ENCODE assay signal across 11 cellular contexts in genomic region chr18:80202264-80202998, GRCh38. TPM values are rescaled to one million over a fixed set of nuclear protein-coding genes. Genes with fewer than 3 reads are reported as not detected.
DNase-seq lines count a peak whose midpoint lies in the region; ATAC-seq, FAIRE-seq and TF ChIP-seq lines count a peak whose summit lies in the region.
"Had no signal": no experiment of that assay in that cellular context is flagged by ENCODE, and none has a peak within 500 bp of the region (broad histone marks: within the 10 kb centered on the region; RNA-seq: fewer than 3 reads in every experiment).

No MANE protein-coding gene starts in this region.

- H3K27me3 Mint-ChIP-seq in activated CD4-positive, alpha-beta T cell treated with anti-CD3 and anti-CD28 coated beads for 36 hours: peaks cover 45% of the 10 kb centered on the region

- SMC1A ChIA-PET in GM12878 (lab: Charles Lee; ENCODE audit: uncharacterized antibody, unreplicated experiment): interaction anchor here (0.6 to 2.7 kb wide), 9 partner anchors 11 to 57 kb away, joined by 3 to 12 read pairs (median 5); no protein-coding TSS in a partner anchor

- CTCF ChIA-PET in activated CD4-positive, alpha-beta T cell treated with anti-CD3 and anti-CD28 coated beads for 36 hours (lab: Charles Lee): interaction anchor here (0.8 to 2.3 kb wide), 3 partner anchors 9 to 44 kb away, joined by 3 to 7 read pairs (median 4); no protein-coding TSS in a partner anchor
- CTCF ChIA-PET in GM12878 (lab: Yijun Ruan, JAX): interaction anchor here (1.0 to 4.7 kb wide), 13 partner anchors 7 to 53 kb away, joined by 3 to 22 read pairs (median 7); no protein-coding TSS in a partner anchor

- TF ChIP-seq RAD21 in GM12878 (IDR thresholded peaks at IDR 0.05; ENCODE audit: insufficient read depth, low read depth, low read length): no peak

- no peaks in the 10 kb centered on the region for H3K9me3 Mint-ChIP-seq in activated CD4-positive, alpha-beta T cell treated with anti-CD3 and anti-CD28 coated beads for 36 hours (ENCODE audit: low read depth)

- no peaks in the 10 kb centered on the region for H3K36me3 ChIP-seq in GM12878 (ENCODE audit: control insufficient read depth in 2 of 2, insufficient read depth in 2 of 2, low read length in 1 of 2)

- H3K4me2 ChIP-seq in GM12878 (ENCODE audit: control insufficient read depth, insufficient read depth): peak overlapping the region; percentile 45
- H3K4me2 ChIP-seq: KMS-11 had no signal

- no peak for TF ChIP-seq CTCF in GM12878 (IDR thresholded peaks at IDR 0.05 in 2 of 3, conservative IDR thresholded peaks at IDR 0.05 in 1 of 3; ENCODE audit: control insufficient read depth in 2 of 3, extremely low read depth in 1 of 3, insufficient read depth in 1 of 3, low read depth in 3 of 3, low read length in 3 of 3)

- peak; percentile 92 to 98 for TF ChIP-seq EP300 in GM12878 (IDR thresholded peaks at IDR 0.05; ENCODE audit: borderline replicate concordance in 1 of 2, control insufficient read depth in 1 of 2, low read depth in 2 of 2, low read length in 2 of 2)

- intact Hi-C loops in activated CD4-positive, alpha-beta T cell treated with anti-CD3 and anti-CD28 coated beads for 36 hours (cut with DNase I, micrococcal nuclease): loop anchor here (1.0 to 2.0 kb wide), 3 partner anchors 27 to 240 kb away; no protein-coding TSS in a partner anchor
- intact Hi-C loops in GM12878 (cut with micrococcal nuclease; ENCODE audit: unreplicated experiment): no loop called here

- 11% methylated on average over 12 of the region's 12 CpGs for WGBS in GM12878 (ENCODE audit: insufficient coverage, insufficient replicate concordance, low lambda C conversion rate, missing lambda C conversion rate)

- no TSS peak for BruUV-seq in GM12878 (replicated peaks; lab: Mats Ljungman, UMichigan)

- H3K9me3 ChIP-seq in GM12878 (replicated peaks; ENCODE audit: control insufficient read depth, insufficient read depth, low read length): no peaks in the 10 kb centered on the region; the same call in 2 of the 3 replicates

- no peaks in the 10 kb centered on the region for H3K36me3 Mint-ChIP-seq in activated CD4-positive, alpha-beta T cell treated with anti-CD3 and anti-CD28 coated beads for 36 hours (ENCODE audit: low read depth)

- peaks cover 17% of the 10 kb centered on the region for H3K4me1 Mint-ChIP-seq in activated CD4-positive, alpha-beta T cell treated with anti-CD3 and anti-CD28 coated beads for 36 hours

- TF ChIP-seq POLR2A in GM12878 (IDR thresholded peaks at IDR 0.05; ENCODE audit: low read depth, low read length): no peak

- no peak overlapping the region for H3K4me3 Mint-ChIP-seq in activated CD4-positive, alpha-beta T cell treated with anti-CD3 and anti-CD28 coated beads for 36 hours

- POLR2A ChIA-PET in activated CD4-positive, alpha-beta T cell treated with anti-CD3 and anti-CD28 coated beads for 36 hours (lab: Charles Lee): no interaction called here
- POLR2A ChIA-PET in GM12878 (lab: Charles Lee): interaction anchor here (0.6 to 2.3 kb wide), 7 partner anchors 8 to 25 kb away, joined by 3 to 10 read pairs (median 7); no protein-coding TSS in a partner anchor

- H3K27ac Mint-ChIP-seq in activated CD4-positive, alpha-beta T cell treated with anti-CD3 and anti-CD28 coated beads for 36 hours: no peak overlapping the region

- H3K79me2 ChIP-seq in GM12878 (ENCODE audit: control insufficient read depth, insufficient read depth, low read length): no peaks in the 10 kb centered on the region
- H3K79me2 ChIP-seq: parathyroid adenoma had no signal

- ATAC-seq in activated CD4-positive, alpha-beta T cell treated with anti-CD3 and anti-CD28 coated beads for 36 hours: peak; percentile 92
- peak; percentile 82 for ATAC-seq in GM19463 (IDR thresholded peaks at IDR 0.05; ENCODE audit: unreplicated experiment)
- ATAC-seq in HG03060 (IDR thresholded peaks at IDR 0.05; ENCODE audit: low read depth, unreplicated experiment): peak; percentile 91
- peak; percentile 90 for ATAC-seq in GM12878

- no peak overlapping the region for H2AFZ ChIP-seq in GM12878 (ENCODE audit: control insufficient read depth, low read depth, low read length)
- H2AFZ ChIP-seq: parathyroid adenoma had no signal

- H3K4me3 ChIP-seq in GM12878: no peak overlapping the region

- H3K4me1 ChIP-seq in GM12878 (ENCODE audit: control insufficient read depth, insufficient read depth, low read length): peaks cover 27% of the 10 kb centered on the region
- H3K4me1 ChIP-seq: parathyroid adenoma had no signal

- RAD21 ChIA-PET in GM12878 (lab: Charles Lee; ENCODE audit: unreplicated experiment): interaction anchor here (1.0 to 2.0 kb wide), 10 partner anchors 8 to 43 kb away, joined by 3 to 7 read pairs (median 4); no protein-coding TSS in a partner anchor

- H3K9ac ChIP-seq in GM12878 (ENCODE audit: control insufficient read depth, insufficient read depth, low read length): no peak overlapping the region
- H3K9ac ChIP-seq: KMS-11, parathyroid adenoma had no signal

- no peak overlapping the region for H3K27ac ChIP-seq in GM12878 (ENCODE audit: control insufficient read depth, insufficient read depth)
- H3K27ac ChIP-seq: KMS-11, parathyroid adenoma had no signal

- peak; percentile 74 for DNase-seq in activated CD4-positive, alpha-beta T cell treated with anti-CD3 and anti-CD28 coated beads for 36 hours
- no peak for DNase-seq in activated CD4-positive, alpha-beta T cell treated with anti-CD3 and anti-CD28 coated beads for 4 hours
- peak; percentile 75 for DNase-seq in GM12878 (ENCODE audit: low read depth, low spot score)
- DNase-seq in EL: no peak
- no peak for DNase-seq in HK-2 (ENCODE audit: unreplicated experiment)
- no peak for DNase-seq in urothelium cell line (ENCODE audit: low spot score)
- DNase-seq: cortex of kidney had no signal

- FAIRE-seq in GM12878 (lab: Jason Lieb, UNC): peak; percentile 73
- no peak for FAIRE-seq in urothelium cell line (lab: Jason Lieb, UNC)

- H3K27me3 ChIP-seq in GM12878 (replicated peaks in 1 of 2; ENCODE audit: control insufficient read depth in 2 of 2, insufficient read depth in 2 of 2, low read length in 1 of 2): no peaks in the 10 kb centered on the region

- no peaks in the 10 kb centered on the region for H4K20me1 ChIP-seq in GM12878 (ENCODE audit: control insufficient read depth, insufficient read depth)

- in situ Hi-C loops in GM12878 (cut with MboI): no loop called here

TF ChIP-seq in GM12878, 131 proteins besides CTCF, POLR2A, EP300 and RAD21 (continues in another document):
- TF ChIP-seq ZBTB40 (IDR thresholded peaks at IDR 0.05; ENCODE audit: borderline replicate concordance) (no peak; the same call in 1 of the 2 replicates), TARDBP (IDR thresholded peaks at IDR 0.05; ENCODE audit: borderline replicate concordance) (no peak), ATF7 (IDR thresholded peaks at IDR 0.05; ENCODE audit: low read depth) (peak; percentile 78)

RNA-seq across cellular contexts. Expression of gene PARD6G, which starts 44.9 kb away (rescaled TPM):
- not detected for total RNA-seq in activated CD4-positive, alpha-beta T cell treated with anti-CD3 and anti-CD28 coated beads for 36 hours
- 0.12 and 0.17 TPM in 2 replicates for total RNA-seq in GM12878 (2013; cell fraction: nucleolus; rRNA removed)
- total RNA-seq in GM12878 (2014; rRNA removed): 0.62 and 0.65 TPM in 2 replicates
- total RNA-seq in GM12878 (2014; rRNA removed; fragmentation: Illumina TruSeq; extraction: Trizol): 0.40 and 0.55 TPM in 2 replicates
- total RNA-seq in GM12878 (2021): 1.4 and 2.0 TPM in 2 replicates
- 0.12 TPM for polyA plus RNA-seq in GM12878 (2011; ENCODE audit: low read depth)
- polyA plus RNA-seq in GM12878 (2011; rRNA removed): 1.9 and 2.2 TPM in 2 replicates
- polyA plus RNA-seq in GM12878 (2011; cell fraction: cytosol; rRNA removed): 2.4 and 2.5 TPM in 2 replicates
- polyA plus RNA-seq in GM12878 (2011; cell fraction: nucleus; rRNA removed): 1.2 and 1.7 TPM in 2 replicates
- 0.35 and 0.39 TPM in 2 replicates for polyA plus RNA-seq in GM12878 (2012)
- polyA plus RNA-seq in GM12878 (2014; fragmentation: Illumina TruSeq; extraction: Trizol): 0.41 and 0.59 TPM in 2 replicates
- polyA plus RNA-seq in GM12878 (2014; fragmentation: Nextera tagmentation; extraction: Ambion mirVana): under 1 TPM; 0.45 to 0.57 TPM
- 1.2 and 1.4 TPM in 2 replicates for polyA plus RNA-seq in GM12878 (2014; rRNA removed)
- 1 to 10 TPM in 1 of 2 experiments, under 1 TPM in 1; 0.20 to 1.3 TPM for polyA plus RNA-seq in GM12878 (2016; fragmentation: Nextera tagmentation; extraction: Ambion mirVana)
- 2.7 and 3.1 TPM in 2 replicates for polyA minus RNA-seq in GM12878 (2011; rRNA and poly(A)+ RNA removed)
- polyA minus RNA-seq in GM12878 (2011; cell fraction: cytosol; rRNA and poly(A)+ RNA removed): 2.1 and 5.1 TPM in 2 replicates
- 0.57 and 0.60 TPM in 2 replicates for polyA minus RNA-seq in GM12878 (2011; cell fraction: nucleus; rRNA and poly(A)+ RNA removed)

Comparison
In these comparisons a context has a peak if more than half of its experiments do, and no peak if none do; other contexts are left out.
1. DNase-seq: peak in activated CD4-positive, alpha-beta T cell treated with anti-CD3 and anti-CD28 coated beads for 36 hours (single experiment) and GM12878 (single experiment); none in activated CD4-positive, alpha-beta T cell treated with anti-CD3 and anti-CD28 coated beads for 4 hours (0 of 2), EL (single experiment), HK-2 (single experiment) and urothelium cell line (single experiment).
2. Peak in every context shown above with its lines, with median percentiles within 50 percentile points of each other: ATAC-seq.